Comparison of ENCODE assay signal across 5 cellular contexts in genomic region chr21:8554368-8554767, GRCh38.
DNase-seq lines count a peak whose midpoint lies in the region; ATAC-seq, FAIRE-seq and TF ChIP-seq lines count a peak whose summit lies in the region.
"Not testable (repeated sequence)": the region's sequence is repeated elsewhere in the genome, so short reads cannot be mapped to it uniquely, and the experiment has no call there.

No MANE protein-coding gene starts in this region.

- FAIRE-seq in kidney (lab: Jason Lieb, UNC): peak; percentile 63
- FAIRE-seq in pancreas (lab: Jason Lieb, UNC): peak; percentile 67

- intact Hi-C loops in activated CD8-positive, alpha-beta T cell treated with anti-CD3 and anti-CD28 coated beads for 36 hours (cut with micrococcal nuclease); kidney (cut with DNase I); pancreas (cut with DNase I): not testable (repeated sequence)

- not testable (repeated sequence) for H3K9ac ChIP-seq in kidney (ENCODE audit: low read length in 2 of 2)

- ATAC-seq in activated CD8-positive, alpha-beta T cell treated with anti-CD3 and anti-CD28 coated beads for 36 hours; activated naive CD8-positive, alpha-beta T cell treated with anti-CD3 and anti-CD28 coated beads, Interleukin-2, amount 50 U/mL, for 24 hours; pancreas; stimulated activated effector memory CD8-positive, alpha-beta T cell treated with anti-CD3 and anti-CD28 coated beads, Interleukin-12 subunit alpha, Interleukin-12 subunit beta, amount 100 ng/mL, for 72 hours: not testable (repeated sequence)

- CTCF ChIA-PET in activated CD8-positive, alpha-beta T cell treated with anti-CD3 and anti-CD28 coated beads for 36 hours (lab: Charles Lee): not testable (repeated sequence)

- H3K27ac Mint-ChIP-seq in activated CD8-positive, alpha-beta T cell treated with anti-CD3 and anti-CD28 coated beads for 36 hours: peak overlapping the region; percentile 5
- not testable (repeated sequence) for H3K27ac Mint-ChIP-seq in activated naive CD8-positive, alpha-beta T cell treated with anti-CD3 and anti-CD28 coated beads, Interleukin-2, amount 50 U/mL, for 24 hours
- peak overlapping the region; percentile 76 for H3K27ac Mint-ChIP-seq in stimulated activated effector memory CD8-positive, alpha-beta T cell treated with anti-CD3 and anti-CD28 coated beads, Interleukin-12 subunit alpha, Interleukin-12 subunit beta, amount 100 ng/mL, for 72 hours

- H3K4me3 Mint-ChIP-seq in activated CD8-positive, alpha-beta T cell treated with anti-CD3 and anti-CD28 coated beads for 36 hours; stimulated activated effector memory CD8-positive, alpha-beta T cell treated with anti-CD3 and anti-CD28 coated beads, Interleukin-12 subunit alpha, Interleukin-12 subunit beta, amount 100 ng/mL, for 72 hours: not testable (repeated sequence)
- H3K4me3 Mint-ChIP-seq in activated naive CD8-positive, alpha-beta T cell treated with anti-CD3 and anti-CD28 coated beads, Interleukin-2, amount 50 U/mL, for 24 hours: peak overlapping the region; percentile 6

- H3K27me3 ChIP-seq in pancreas: not testable (repeated sequence)

- not testable (repeated sequence) for H3K36me3 Mint-ChIP-seq in activated CD8-positive, alpha-beta T cell treated with anti-CD3 and anti-CD28 coated beads for 36 hours (ENCODE audit: low read depth); activated naive CD8-positive, alpha-beta T cell treated with anti-CD3 and anti-CD28 coated beads, Interleukin-2, amount 50 U/mL, for 24 hours (ENCODE audit: low read depth); stimulated activated effector memory CD8-positive, alpha-beta T cell treated with anti-CD3 and anti-CD28 coated beads, Interleukin-12 subunit alpha, Interleukin-12 subunit beta, amount 100 ng/mL, for 72 hours

- not testable (repeated sequence) for H3K27ac ChIP-seq in kidney (ENCODE audit: low read depth in 2 of 2, low read length in 2 of 2); pancreas

- not testable (repeated sequence) for H3K4me3 ChIP-seq in kidney (ENCODE audit: low read length in 2 of 2); pancreas

- 40 to 43% methylated on average over 1 of the region's 2 CpGs for WGBS in pancreas, 2 donors

- not testable (repeated sequence) for H3K36me3 ChIP-seq in kidney (ENCODE audit: control insufficient read depth in 1 of 2, insufficient read depth in 2 of 2, low read length in 2 of 2); pancreas

- H3K4me1 Mint-ChIP-seq in activated CD8-positive, alpha-beta T cell treated with anti-CD3 and anti-CD28 coated beads for 36 hours (ENCODE audit: low read depth); activated naive CD8-positive, alpha-beta T cell treated with anti-CD3 and anti-CD28 coated beads, Interleukin-2, amount 50 U/mL, for 24 hours; stimulated activated effector memory CD8-positive, alpha-beta T cell treated with anti-CD3 and anti-CD28 coated beads, Interleukin-12 subunit alpha, Interleukin-12 subunit beta, amount 100 ng/mL, for 72 hours: not testable (repeated sequence)

- POLR2A ChIA-PET in activated CD8-positive, alpha-beta T cell treated with anti-CD3 and anti-CD28 coated beads for 36 hours (lab: Charles Lee): not testable (repeated sequence)

- H3K4me1 ChIP-seq in kidney (ENCODE audit: control insufficient read depth in 1 of 2, insufficient read depth in 1 of 2, low read depth in 1 of 2, low read length in 2 of 2); pancreas: not testable (repeated sequence)

- H3K9me3 ChIP-seq in kidney (ENCODE audit: control insufficient read depth in 1 of 2, low read length in 2 of 2); pancreas: not testable (repeated sequence)

- not testable (repeated sequence) for H3K27me3 Mint-ChIP-seq in activated CD8-positive, alpha-beta T cell treated with anti-CD3 and anti-CD28 coated beads for 36 hours; activated naive CD8-positive, alpha-beta T cell treated with anti-CD3 and anti-CD28 coated beads, Interleukin-2, amount 50 U/mL, for 24 hours

- TF ChIP-seq CTCF in activated CD8-positive, alpha-beta T cell treated with anti-CD3 and anti-CD28 coated beads for 36 hours (IDR thresholded peaks at IDR 0.05); kidney (IDR thresholded peaks at IDR 0.05; ENCODE audit: borderline replicate concordance, extremely low read depth, insufficient read depth); pancreas (IDR thresholded peaks at IDR 0.05): not testable (repeated sequence)

- not testable (repeated sequence) for H3K9me3 Mint-ChIP-seq in activated CD8-positive, alpha-beta T cell treated with anti-CD3 and anti-CD28 coated beads for 36 hours; activated naive CD8-positive, alpha-beta T cell treated with anti-CD3 and anti-CD28 coated beads, Interleukin-2, amount 50 U/mL, for 24 hours; stimulated activated effector memory CD8-positive, alpha-beta T cell treated with anti-CD3 and anti-CD28 coated beads, Interleukin-12 subunit alpha, Interleukin-12 subunit beta, amount 100 ng/mL, for 72 hours

- DNase-seq in activated CD8-positive, alpha-beta T cell treated with anti-CD3 and anti-CD28 coated beads for 36 hours; activated naive CD8-positive, alpha-beta T cell treated with anti-CD3 and anti-CD28 coated beads, Interleukin-2, amount 50 U/mL, for 24 hours; kidney; pancreas; stimulated activated effector memory CD8-positive, alpha-beta T cell treated with anti-CD3 and anti-CD28 coated beads, Interleukin-12 subunit alpha, Interleukin-12 subunit beta, amount 100 ng/mL, for 72 hours (ENCODE audit: low spot score in 2 of 2): not testable (repeated sequence)
